1 cellular context compared by ENCODE assay signal in genomic region chr9:69771775-69772418, GRCh38.
A peak's percentile ranks its signal among the peaks of the same experiment; 100 is the strongest.
TF ChIP-seq lines count a peak whose summit lies in the region.

No MANE protein-coding gene starts in this region.

TF ChIP-seq in IMR-90, 13 proteins besides CTCF, POLR2A, EP300 and RAD21:
- TF ChIP-seq NFE2L2 (IDR thresholded peaks at IDR 0.05; ENCODE audit: low read depth, low read length) (peak; percentile 96), MXI1 (IDR thresholded peaks at IDR 0.05; ENCODE audit: borderline replicate concordance, low read depth, low read length) (no peak), BHLHE40 (IDR thresholded peaks at IDR 0.05; ENCODE audit: low read depth, low read length) (no peak), USF2 (IDR thresholded peaks at IDR 0.05; ENCODE audit: low read depth, low read length) (peak; percentile 54; the same call in 1 of the 2 replicates), SMC3 (IDR thresholded peaks at IDR 0.05; ENCODE audit: low read depth, low read length) (no peak), CHD1 (IDR thresholded peaks at IDR 0.05; ENCODE audit: low read depth, low read length) (no peak), ELK1 (IDR thresholded peaks at IDR 0.05; ENCODE audit: borderline replicate concordance, low read depth, low read length) (no peak), RFX5 (IDR thresholded peaks at IDR 0.05; ENCODE audit: low read depth, low read length) (no peak), MAZ (IDR thresholded peaks at IDR 0.05; ENCODE audit: borderline replicate concordance, low read depth, low read length) (no peak), CEBPB (IDR thresholded peaks at IDR 0.05; ENCODE audit: low read depth, low read length) (peak; percentile 82), RCOR1 (IDR thresholded peaks at IDR 0.05; ENCODE audit: insufficient replicate concordance, low read length) (no peak), FOS (IDR thresholded peaks at IDR 0.05; ENCODE audit: low read depth, low read length) (peak; percentile 39; the same call in 1 of the 2 replicates), MAFK (IDR thresholded peaks at IDR 0.05; ENCODE audit: low read depth, low read length) (peak; percentile 83)
TF ChIP-seq in IMR-90: peak in this region for 5.
